21 cellular contexts compared by ENCODE assay signal in genomic region chr17:67549787-67550186, GRCh38.
DNase-seq lines count a peak whose midpoint lies in the region; ATAC-seq and TF ChIP-seq lines count a peak whose summit lies in the region.
"Had no signal": no experiment of that assay in that cellular context is flagged by ENCODE, and none has a peak within 500 bp of the region (broad histone marks: within the 10 kb centered on the region; RNA-seq: fewer than 3 reads in every experiment).

No MANE protein-coding gene starts in this region.

- DNase-seq in left ventricle myocardium inferior (no peak), right atrium auricular region (ENCODE audit: low spot score) (no peak), dermis blood vessel endothelial cell (peak; percentile 99), lung microvascular endothelial cell (ENCODE audit: low read depth in 2 of 2) (peak; percentile 99), upper lobe of right lung (no peak), HT-29 (ENCODE audit: low spot score) (no peak), NCI-H146 (lab: John Stamatoyannopoulos, UW) (no peak)
- DNase-seq: brain microvascular endothelial cell; CD4-positive, alpha-beta memory T cell; foreskin fibroblast; GDM1; kidney glomerular epithelial cell; NCI-H1417; NCI-H526 treated with DMSO at 0.1 percent for 48 hours; nephron progenitor cell; spleen had no signal

- TF ChIP-seq CTCF in left ventricle myocardium inferior (IDR thresholded peaks at IDR 0.05; ENCODE audit: borderline replicate concordance) = no peak
- TF ChIP-seq CTCF in right atrium auricular region (IDR thresholded peaks at IDR 0.05) = no peak
- no peak for TF ChIP-seq CTCF in upper lobe of right lung (IDR thresholded peaks at IDR 0.05)

- H3K4me1 ChIP-seq in left ventricle myocardium inferior = peaks cover 58% of the 10 kb centered on the region
- peaks cover 0 to 36% of the 10 kb centered on the region in 2 donors for H3K4me1 ChIP-seq in right atrium auricular region
- H3K4me1 ChIP-seq in upper lobe of right lung = peaks cover 20% of the 10 kb centered on the region

- H3K9me3 ChIP-seq in left ventricle myocardium inferior (replicated peaks) = no peaks in the 10 kb centered on the region
- no peaks in the 10 kb centered on the region for H3K9me3 ChIP-seq in right atrium auricular region
- H3K9me3 ChIP-seq in upper lobe of right lung = no peaks in the 10 kb centered on the region
- H3K9me3 ChIP-seq: prostate gland, spleen had no signal

- intact Hi-C loops in left ventricle myocardium inferior (cut with micrococcal nuclease) = no loop called here
- intact Hi-C loops in upper lobe of right lung (cut with DNase I) = no loop called here

- H3K27ac ChIP-seq in left ventricle myocardium inferior (replicated peaks) (peak overlapping the region; percentile 49), right atrium auricular region (peak overlapping the region in 1 of 2 donors; percentile 29), upper lobe of right lung (no peak overlapping the region)
- H3K27ac ChIP-seq: brain microvascular endothelial cell, HL-60, prostate gland, RWPE1, spleen had no signal

- H3K36me3 ChIP-seq in left ventricle myocardium inferior (no peaks in the 10 kb centered on the region), right atrium auricular region (no peaks in the 10 kb centered on the region), upper lobe of right lung (no peaks in the 10 kb centered on the region)
- H3K36me3 ChIP-seq: brain microvascular endothelial cell, prostate gland, spleen had no signal

- H3K4me3 ChIP-seq in left ventricle myocardium inferior (no peak overlapping the region), right atrium auricular region (no peak overlapping the region), upper lobe of right lung (no peak overlapping the region)
- H3K4me3 ChIP-seq: prostate gland, spleen had no signal

- ATAC-seq in upper lobe of right lung = peak; percentile 30
- no peak for ATAC-seq in HG02588 (IDR thresholded peaks at IDR 0.05; ENCODE audit: unreplicated experiment)
- ATAC-seq: activated CD4-positive, CD25-positive, alpha-beta regulatory T cell treated with anti-CD3 and anti-CD28 coated beads, Interleukin-2, amount 50 U/mL, for 24 hours had no signal

- H3K27me3 ChIP-seq in left ventricle myocardium inferior (ENCODE audit: low read depth) (no peaks in the 10 kb centered on the region), right atrium auricular region (no peaks in the 10 kb centered on the region), upper lobe of right lung (no peaks in the 10 kb centered on the region)
- H3K27me3 ChIP-seq: brain microvascular endothelial cell, spleen had no signal

Comparison
In these comparisons a context has a peak if more than half of its experiments do, and no peak if none do; other contexts are left out.
1. DNase-seq: peak in dermis blood vessel endothelial cell (single experiment) and lung microvascular endothelial cell (2 of 2); none in left ventricle myocardium inferior (single experiment), right atrium auricular region (single experiment), upper lobe of right lung (single experiment), HT-29 (single experiment) and NCI-H146 (single experiment).